11 cellular contexts compared by ENCODE assay signal in the genomic region with DNA sequence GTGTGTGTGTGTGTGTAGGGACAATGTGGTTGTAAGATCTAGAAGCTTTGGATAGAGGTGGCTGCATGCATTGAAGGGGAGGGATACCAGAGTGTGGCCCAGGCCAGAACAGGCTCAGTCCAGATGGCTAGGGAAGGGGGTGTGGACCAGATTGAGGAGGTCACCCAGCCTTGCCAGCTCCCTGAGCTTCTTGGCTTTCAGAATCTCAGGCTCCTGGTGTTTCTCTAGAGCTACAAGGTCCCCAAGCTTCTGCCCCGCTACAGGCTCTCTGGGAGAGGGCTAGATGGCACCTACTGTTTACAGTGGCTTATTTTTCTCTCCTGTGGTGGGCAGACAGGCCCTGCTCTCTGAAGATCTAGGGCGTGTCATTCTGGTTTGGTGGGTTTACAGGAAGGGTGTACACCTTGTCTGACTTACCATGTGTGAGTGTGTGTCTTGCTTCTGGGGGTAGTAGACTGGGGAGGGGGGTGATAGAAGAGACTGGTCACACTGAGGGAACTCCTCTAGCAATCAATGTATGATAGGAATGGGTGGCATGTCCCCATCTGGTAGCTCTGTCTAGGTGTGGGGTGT. TPM values are rescaled to one million over a fixed set of nuclear protein-coding genes. Genes with fewer than 3 reads are reported as not detected.
DNase-seq lines count a peak whose midpoint lies in the region; ATAC-seq, FAIRE-seq and TF ChIP-seq lines count a peak whose summit lies in the region.
"Had no signal": no experiment of that assay in that cellular context is flagged by ENCODE, and none has a peak within 500 bp of the region (broad histone marks: within the 10 kb centered on the region; RNA-seq: fewer than 3 reads in every experiment).

No MANE protein-coding gene starts in this region.

- no peak overlapping the region for H2BK5ac ChIP-seq in H1 (ENCODE audit: low read depth, low read length)

- H2BK120ac ChIP-seq in H1 (replicated peaks; ENCODE audit: low read depth, low read length) = no peak overlapping the region

- H2BK15ac ChIP-seq in H1 (ENCODE audit: low read length) = no peak overlapping the region

- peak overlapping the region; percentile 50; the same call in 1 of the 2 replicates for H2BK20ac ChIP-seq in H1 (ENCODE audit: low read length)

- no peaks in the 10 kb centered on the region; the same call in 1 of the 2 replicates for H3K23me2 ChIP-seq in H1 (ENCODE audit: low read depth, low read length)

- peaks cover 89 to 97% (median 92%) of the 10 kb centered on the region in 10 experiments for H3K4me1 ChIP-seq in BLaER1 treated with 17β-estradiol and CSF1 and Interleukin-3, amounts not matched to agents 10 nM and 100 nM
- H3K4me1 ChIP-seq in Karpas-422 (ENCODE audit: low read length) = peaks cover 76% of the 10 kb centered on the region
- H3K4me1 ChIP-seq in H1 (replicated peaks in 1 of 4; ENCODE audit: control insufficient read depth in 3 of 4, insufficient read depth in 4 of 4, low read length in 3 of 4) = peaks cover 15 to 42% (median 31%) of the 10 kb centered on the region in 4 experiments
- H3K4me1 ChIP-seq in neutrophil (ENCODE audit: control insufficient read depth in 1 of 2, insufficient read depth in 1 of 2, low read depth in 1 of 2, low read length in 1 of 2) = peaks cover 79 to 81% of the 10 kb centered on the region in 2 experiments

- no peak for FAIRE-seq in H1 (lab: Jason Lieb, UNC)

- H3K9ac ChIP-seq in BLaER1 treated with 17β-estradiol and CSF1 and Interleukin-3, amounts not matched to agents 10 nM and 100 nM = peak overlapping the region in 7 of 11 experiments; percentile 52 to 72 (median 63); a peak in 6 of 22 replicates
- peak overlapping the region; percentile 66 for H3K9ac ChIP-seq in Karpas-422 (ENCODE audit: low read length)
- no peak overlapping the region for H3K9ac ChIP-seq in H1 (replicated peaks in 1 of 4; ENCODE audit: extremely low read depth in 1 of 4, low read depth in 3 of 4, low read length in 3 of 4)

- H2AFZ ChIP-seq in Karpas-422 (ENCODE audit: low read length) (no peak overlapping the region), H1 (ENCODE audit: low read length) (no peak overlapping the region)

- no peak for TF ChIP-seq RAD21 in H1 (IDR thresholded peaks at IDR 0.05 in 1 of 2, conservative IDR thresholded peaks at IDR 0.05 in 1 of 2; ENCODE audit: low read depth in 2 of 2, low read length in 2 of 2)

- no peak overlapping the region for H3K4ac ChIP-seq in H1 (replicated peaks; ENCODE audit: insufficient read length, low read depth, low read length)

- no peak for TF ChIP-seq EP300 in H1 (IDR thresholded peaks at IDR 0.05; ENCODE audit: borderline replicate concordance in 1 of 2, low read depth in 2 of 2, low read length in 2 of 2)

- H3K23ac ChIP-seq in H1 (ENCODE audit: insufficient read length) = no peak overlapping the region

- TF ChIP-seq CTCF in H1 (IDR thresholded peaks at IDR 0.05; ENCODE audit: control extremely low read depth in 1 of 3, insufficient read depth in 1 of 3, low read depth in 1 of 3, low read length in 3 of 3) (no peak), neutrophil (IDR thresholded peaks at IDR 0.05) (no peak)

- H3K4me2 ChIP-seq in BLaER1 treated with 17β-estradiol and CSF1 and Interleukin-3, amounts not matched to agents 10 nM and 100 nM = peak overlapping the region; percentile 87 to 99 (median 96)
- H3K4me2 ChIP-seq in Karpas-422 (ENCODE audit: low read depth, low read length, poor library complexity, severe bottlenecking) = peak overlapping the region; percentile 69
- peak overlapping the region; percentile 86 to 91; a peak in 3 of 4 replicates for H3K4me2 ChIP-seq in H1 (ENCODE audit: insufficient read depth in 1 of 2, low read depth in 2 of 2, low read length in 2 of 2)

- CTCF ChIA-PET in H1 (lab: Charles Lee; ENCODE audit: partially characterized antibody) = interaction anchor here (1.0 to 39.2 kb wide), 5 partner anchors 9 to 107 kb away, joined by 3 to 1198 read pairs (median 9); a partner anchor contains a TSS

- no peak for ATAC-seq in GM21723 (IDR thresholded peaks at IDR 0.05; ENCODE audit: unreplicated experiment)
- no peak for ATAC-seq in left lobe of liver

- H3K56ac ChIP-seq in H1 (replicated peaks; ENCODE audit: insufficient read length, low read depth, low read length) = no peak overlapping the region

- DNase-seq in Karpas-422 = no peak
- DNase-seq in H1 (ENCODE audit: low read depth in 1 of 2, low spot score in 2 of 2) = no peak
- DNase-seq in left lobe of liver (ENCODE audit: low spot score) = no peak
- DNase-seq in putamen (ENCODE audit: low spot score) = no peak
- DNase-seq in NCI-H774 (lab: John Stamatoyannopoulos, UW) = no peak
- DNase-seq: NCI-H1092 had no signal

- no peaks in the 10 kb centered on the region for H3K9me3 ChIP-seq in BLaER1 treated with 17β-estradiol and CSF1 and Interleukin-3, amounts not matched to agents 10 nM and 100 nM (replicated peaks in 1 of 11)
- H3K9me3 ChIP-seq in Karpas-422 (ENCODE audit: low read length) = no peaks in the 10 kb centered on the region
- no peaks in the 10 kb centered on the region for H3K9me3 ChIP-seq in H1 (ENCODE audit: insufficient read depth in 2 of 2, low read depth in 1 of 2, low read length in 1 of 2)
- H3K9me3 ChIP-seq in neutrophil = no peaks in the 10 kb centered on the region
- H3K9me3 ChIP-seq: ovary had no signal

- H3K27me3 ChIP-seq in BLaER1 treated with 17β-estradiol and CSF1 and Interleukin-3, amounts not matched to agents 10 nM and 100 nM = no peaks in the 10 kb centered on the region
- H3K27me3 ChIP-seq in Karpas-422 (ENCODE audit: low read length) (no peaks in the 10 kb centered on the region), H1 (replicated peaks in 1 of 4; ENCODE audit: control insufficient read depth in 3 of 4, extremely low read depth in 1 of 4, insufficient read depth in 3 of 4, low read length in 3 of 4) (no peaks in the 10 kb centered on the region; a peak in 1 of 7 replicates), neutrophil (no peaks in the 10 kb centered on the region)
- H3K27me3 ChIP-seq: ovary had no signal

- H3K14ac ChIP-seq in H1 (ENCODE audit: insufficient read length) = no peak overlapping the region

- 75% methylated on average over 2 of the region's 2 CpGs; no CpG with 5 or more reads in 1 of the 2 experiments for WGBS in H1 (ENCODE audit: extremely low coverage in 1 of 2, insufficient coverage in 1 of 2, insufficient read length in 1 of 2, insufficient replicate concordance in 2 of 2, low coverage in 1 of 2, low lambda C conversion rate in 2 of 2, missing lambda C conversion rate in 1 of 2), 2 experiments

- no peaks in the 10 kb centered on the region for H3K79me1 ChIP-seq in H1 (ENCODE audit: low read depth, low read length)

- H4K91ac ChIP-seq in H1 (replicated peaks; ENCODE audit: insufficient read length, low read length) = no peak overlapping the region

- H3K79me2 ChIP-seq in Karpas-422 (ENCODE audit: low read length) = no peaks in the 10 kb centered on the region
- H3K79me2 ChIP-seq in H1 (ENCODE audit: control insufficient read depth in 1 of 2, insufficient read depth in 2 of 2, low read length in 2 of 2) = no peaks in the 10 kb centered on the region

- H4K20me1 ChIP-seq in BLaER1 treated with 17β-estradiol and CSF1 and Interleukin-3, amounts not matched to agents 10 nM and 100 nM = peaks cover 0 to 8% (median 0%) of the 10 kb centered on the region in 11 experiments; a peak in 2 of 22 replicates
- H4K20me1 ChIP-seq in Karpas-422 (ENCODE audit: insufficient read depth, low read depth, low read length) (no peaks in the 10 kb centered on the region), H1 (replicated peaks in 1 of 2; ENCODE audit: control insufficient read depth in 1 of 2, insufficient read depth in 2 of 2, low read length in 2 of 2) (peaks cover 3 to 4% of the 10 kb centered on the region in 2 experiments)

- no peaks in the 10 kb centered on the region for H3K9me2 ChIP-seq in Karpas-422 (replicated peaks; ENCODE audit: insufficient read depth, low read length)

- peaks cover 0 to 5% (median under 1%) of the 10 kb centered on the region in 11 experiments; a peak in 6 of 22 replicates for H3K36me3 ChIP-seq in BLaER1 treated with 17β-estradiol and CSF1 and Interleukin-3, amounts not matched to agents 10 nM and 100 nM
- H3K36me3 ChIP-seq in Karpas-422 (ENCODE audit: insufficient read depth, low read length) = no peaks in the 10 kb centered on the region
- H3K36me3 ChIP-seq in H1 (ENCODE audit: control insufficient read depth in 2 of 4, insufficient read depth in 4 of 4, low read length in 3 of 4) = no peaks in the 10 kb centered on the region
- H3K36me3 ChIP-seq in neutrophil = no peaks in the 10 kb centered on the region
- H3K36me3 ChIP-seq: ovary had no signal

- H4K5ac ChIP-seq in H1 (ENCODE audit: insufficient read length, low read depth, low read length) = no peak overlapping the region

- peak overlapping the region in 5 of 11 experiments; percentile 4 to 71 (median 32); a peak in 6 of 22 replicates for H3K27ac ChIP-seq in BLaER1 treated with 17β-estradiol and CSF1 and Interleukin-3, amounts not matched to agents 10 nM and 100 nM
- 0 out of 2 replicates have a peak overlapping the region, but pooled peaks have one; percentile 25 for H3K27ac ChIP-seq in Karpas-422 (ENCODE audit: low read length)
- H3K27ac ChIP-seq in H1 (ENCODE audit: low read depth, low read length) = no peak overlapping the region
- H3K27ac ChIP-seq in neutrophil = peak overlapping the region; percentile 64
- H3K27ac ChIP-seq: ovary had no signal

- POLR2A ChIA-PET in H1 (lab: Charles Lee; ENCODE audit: partially characterized antibody) = interaction anchor here (0.6 to 31.2 kb wide), 9 partner anchors 2 to 275 kb away, joined by 3 to 570 read pairs (median 5); a partner anchor contains a TSS

- no peak for TF ChIP-seq POLR2A in H1 (IDR thresholded peaks at IDR 0.05; ENCODE audit: control extremely low read depth in 1 of 2, low read depth in 2 of 2, low read length in 2 of 2)

- H3K4me3 ChIP-seq in BLaER1 treated with 17β-estradiol and CSF1 and Interleukin-3, amounts not matched to agents 10 nM and 100 nM = peak overlapping the region in 8 of 10 experiments; percentile 48 to 64 (median 54); a peak in 11 of 20 replicates
- H3K4me3 ChIP-seq in Karpas-422 (ENCODE audit: low read length) = peak overlapping the region; percentile 62; the same call in 1 of the 2 replicates
- peak overlapping the region in 2 of 4 experiments; percentile 65 to 73; a peak in 3 of 8 replicates for H3K4me3 ChIP-seq in H1 (ENCODE audit: extremely low read depth in 1 of 4, insufficient read depth in 2 of 4, low read depth in 3 of 4, low read length in 4 of 4)
- peak overlapping the region; percentile 52 to 59 for H3K4me3 ChIP-seq in neutrophil (ENCODE audit: low read depth in 1 of 2, low read length in 1 of 2)

- no peak overlapping the region for H2AK5ac ChIP-seq in H1 (ENCODE audit: low read depth, low read length)

- no peak overlapping the region for H3K18ac ChIP-seq in H1 (ENCODE audit: extremely low read depth, low read length)

- no peak overlapping the region; the same call in 1 of the 2 replicates for H2BK12ac ChIP-seq in H1 (ENCODE audit: low read depth, low read length)

- H4K8ac ChIP-seq in H1 (ENCODE audit: extremely low read depth, insufficient read depth, low read length) = no peak overlapping the region

RNA-seq across cellular contexts. Expression of a gene that starts 1.0 kb away (rescaled TPM):
- 21.8 and 22.3 TPM in 2 replicates for total RNA-seq in Karpas-422 (2014; rRNA removed; shearing (Covaris generic); ENCODE audit: low replicate concordance)
- total RNA-seq in H1 (2021; fragmentation: NEBNext Ultra II Directional; extraction: Animal tissue kit (Norgen Biotek cat#: 25700)) = 13.4 and 16.5 TPM in 2 replicates
- 4.4 and 7.8 TPM in 2 replicates for polyA plus RNA-seq in H1 (2011; rRNA removed)
- polyA plus RNA-seq in H1 (2011; cell fraction: cytosol; rRNA removed) = 2.5 TPM
- polyA plus RNA-seq in H1 (2011; cell fraction: nucleus; rRNA removed) = 6.9 TPM
- 12.6 to 17.5 TPM (median 16.0 TPM) in 4 replicates for polyA plus RNA-seq in H1 (2012, experiment 1 of 2)
- polyA plus RNA-seq in H1 (2012, experiment 2 of 2) = 13.9 TPM
- 11.2 TPM for polyA plus RNA-seq in H1 (2013, experiment 1 of 2)
- 11.1 TPM for polyA plus RNA-seq in H1 (2013, experiment 2 of 2)
- polyA minus RNA-seq in H1 (2011; rRNA and poly(A)+ RNA removed) = 2.9 and 6.4 TPM in 2 replicates
- 8.4 TPM for polyA minus RNA-seq in H1 (2011; cell fraction: cytosol; rRNA and poly(A)+ RNA removed)
- 6.2 TPM for polyA minus RNA-seq in H1 (2011; cell fraction: nucleus; rRNA and poly(A)+ RNA removed)
- 21.3 TPM for total RNA-seq in left lobe of liver

RNA-seq across cellular contexts. Expression of a gene that starts 22.3 kb away (rescaled TPM):
- total RNA-seq in Karpas-422 (2014; rRNA removed; shearing (Covaris generic); ENCODE audit: low replicate concordance) = 14.6 and 16.4 TPM in 2 replicates
- 139 and 140 TPM in 2 replicates for total RNA-seq in H1 (2021; fragmentation: NEBNext Ultra II Directional; extraction: Animal tissue kit (Norgen Biotek cat#: 25700))
- 38.0 and 50.5 TPM in 2 replicates for polyA plus RNA-seq in H1 (2011; rRNA removed)
- polyA plus RNA-seq in H1 (2011; cell fraction: cytosol; rRNA removed) = 62.0 TPM
- 32.6 TPM for polyA plus RNA-seq in H1 (2011; cell fraction: nucleus; rRNA removed)
- 66.3 to 99.0 TPM (median 74.5 TPM) in 4 replicates for polyA plus RNA-seq in H1 (2012, experiment 1 of 2)
- 10.6 TPM for polyA plus RNA-seq in H1 (2012, experiment 2 of 2)
- 87.2 TPM for polyA plus RNA-seq in H1 (2013, experiment 1 of 2)
- 90.5 TPM for polyA plus RNA-seq in H1 (2013, experiment 2 of 2)
- polyA minus RNA-seq in H1 (2011; rRNA and poly(A)+ RNA removed) = 51.3 and 81.1 TPM in 2 replicates
- polyA minus RNA-seq in H1 (2011; cell fraction: cytosol; rRNA and poly(A)+ RNA removed) = 38.5 TPM
- 58.3 TPM for polyA minus RNA-seq in H1 (2011; cell fraction: nucleus; rRNA and poly(A)+ RNA removed)
- 1.5 TPM for total RNA-seq in left lobe of liver

RNA-seq across cellular contexts. Expression of a gene that starts 54.5 kb away (rescaled TPM):
- not detected in 2 replicates for total RNA-seq in Karpas-422 (2014; rRNA removed; shearing (Covaris generic); ENCODE audit: low replicate concordance)
- 1.4 and 1.9 TPM in 2 replicates for total RNA-seq in H1 (2021; fragmentation: NEBNext Ultra II Directional; extraction: Animal tissue kit (Norgen Biotek cat#: 25700))
- polyA plus RNA-seq in H1 (2011; rRNA removed) = 0.53 and 0.58 TPM in 2 replicates
- 0.66 TPM for polyA plus RNA-seq in H1 (2011; cell fraction: cytosol; rRNA removed)
- 0.90 TPM for polyA plus RNA-seq in H1 (2011; cell fraction: nucleus; rRNA removed)
- polyA plus RNA-seq in H1 (2012, experiment 1 of 2) = 0.25 TPM in 1 of 4 replicates, not detected in the others
- not detected for polyA plus RNA-seq in H1 (2012, experiment 2 of 2)
- polyA plus RNA-seq in H1 (2013, experiment 1 of 2) = 0.43 TPM
- 0.29 TPM for polyA plus RNA-seq in H1 (2013, experiment 2 of 2)
- polyA minus RNA-seq in H1 (2011; rRNA and poly(A)+ RNA removed) = not detected in 2 replicates
- polyA minus RNA-seq in H1 (2011; cell fraction: cytosol; rRNA and poly(A)+ RNA removed) = 3.2 TPM
- polyA minus RNA-seq in H1 (2011; cell fraction: nucleus; rRNA and poly(A)+ RNA removed) = 1.3 TPM
- 0.68 TPM for total RNA-seq in left lobe of liver
- total RNA-seq: SK-MEL-5 had no signal

Comparison
In these comparisons a context has a peak if more than half of its experiments do, and no peak if none do; other contexts are left out.
1. H3K9ac ChIP-seq: peak in BLaER1 treated with 17β-estradiol and CSF1 and Interleukin-3, amounts not matched to agents 10 nM and 100 nM (7 of 11) and Karpas-422 (single experiment); none in H1 (0 of 4).
2. Peak in every context shown above with its lines, with median percentiles within 50 percentile points of each other: H3K4me2 ChIP-seq.